1 cellular context compared by ENCODE assay signal in the genomic region with DNA sequence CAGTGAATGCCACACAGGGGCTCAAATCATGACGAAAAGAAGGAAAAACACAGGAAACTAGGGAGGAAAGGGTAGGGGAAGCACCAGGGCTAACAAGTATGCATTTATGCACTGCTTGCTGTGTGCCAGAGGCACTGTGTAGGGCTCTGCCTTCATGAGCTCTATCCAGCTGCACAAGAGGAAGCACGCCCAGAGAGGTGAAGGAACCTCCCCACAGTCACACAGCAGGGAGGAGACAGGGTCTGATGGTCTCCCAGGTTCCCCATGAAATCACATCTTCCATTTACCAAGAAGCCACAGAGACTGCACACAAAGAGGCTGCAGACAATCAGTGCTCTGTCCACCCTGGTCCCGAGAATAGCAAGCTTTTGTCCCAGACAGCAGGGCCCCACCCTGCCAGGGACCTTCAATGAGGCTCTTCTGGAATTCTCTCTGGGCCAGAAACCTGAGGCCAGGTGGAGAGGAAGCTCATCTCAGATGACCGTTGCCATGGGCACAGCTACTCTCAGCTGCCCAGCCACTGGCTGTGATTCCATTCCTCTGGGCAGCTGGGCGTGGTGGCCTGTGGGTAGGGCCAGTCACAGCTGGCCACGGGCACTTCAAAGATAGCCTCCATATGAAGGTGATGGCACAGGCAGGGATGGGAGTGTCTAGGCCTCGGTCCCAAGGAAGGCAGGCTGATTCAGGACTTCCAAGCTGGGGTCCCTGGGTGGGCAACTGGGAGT.
TF ChIP-seq lines count a peak whose summit lies in the region.

No MANE protein-coding gene starts in this region.

TF ChIP-seq in SK-N-SH treated with all-trans-retinoic acid at 6 μM for 48 hours, 23 proteins besides CTCF, POLR2A, EP300 and RAD21 (continued from another document):
- TF ChIP-seq, protein P1, sequence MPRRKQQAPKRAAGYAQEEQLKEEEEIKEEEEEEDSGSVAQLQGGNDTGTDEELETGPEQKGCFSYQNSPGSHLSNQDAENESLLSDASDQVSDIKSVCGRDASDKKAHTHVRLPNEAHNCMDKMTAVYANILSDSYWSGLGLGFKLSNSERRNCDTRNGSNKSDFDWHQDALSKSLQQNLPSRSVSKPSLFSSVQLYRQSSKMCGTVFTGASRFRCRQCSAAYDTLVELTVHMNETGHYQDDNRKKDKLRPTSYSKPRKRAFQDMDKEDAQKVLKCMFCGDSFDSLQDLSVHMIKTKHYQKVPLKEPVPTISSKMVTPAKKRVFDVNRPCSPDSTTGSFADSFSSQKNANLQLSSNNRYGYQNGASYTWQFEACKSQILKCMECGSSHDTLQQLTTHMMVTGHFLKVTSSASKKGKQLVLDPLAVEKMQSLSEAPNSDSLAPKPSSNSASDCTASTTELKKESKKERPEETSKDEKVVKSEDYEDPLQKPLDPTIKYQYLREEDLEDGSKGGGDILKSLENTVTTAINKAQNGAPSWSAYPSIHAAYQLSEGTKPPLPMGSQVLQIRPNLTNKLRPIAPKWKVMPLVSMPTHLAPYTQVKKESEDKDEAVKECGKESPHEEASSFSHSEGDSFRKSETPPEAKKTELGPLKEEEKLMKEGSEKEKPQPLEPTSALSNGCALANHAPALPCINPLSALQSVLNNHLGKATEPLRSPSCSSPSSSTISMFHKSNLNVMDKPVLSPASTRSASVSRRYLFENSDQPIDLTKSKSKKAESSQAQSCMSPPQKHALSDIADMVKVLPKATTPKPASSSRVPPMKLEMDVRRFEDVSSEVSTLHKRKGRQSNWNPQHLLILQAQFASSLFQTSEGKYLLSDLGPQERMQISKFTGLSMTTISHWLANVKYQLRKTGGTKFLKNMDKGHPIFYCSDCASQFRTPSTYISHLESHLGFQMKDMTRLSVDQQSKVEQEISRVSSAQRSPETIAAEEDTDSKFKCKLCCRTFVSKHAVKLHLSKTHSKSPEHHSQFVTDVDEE (CRISPR knock-in tag; IDR thresholded peaks at IDR 0.05): no peak
- TF ChIP-seq ZFP3 (CRISPR knock-in tag; IDR thresholded peaks at IDR 0.05): no peak
- TF ChIP-seq ARNTL (CRISPR knock-in tag; IDR thresholded peaks at IDR 0.05; ENCODE audit: borderline replicate concordance, low read depth): no peak
- no peak for TF ChIP-seq RARB (CRISPR knock-in tag; IDR thresholded peaks at IDR 0.05)
